In genomic region chr6:2839982-2840793, GRCh38 we compare ENCODE assay signal across 8 cellular contexts.
DNase-seq lines count a peak whose midpoint lies in the region; TF ChIP-seq lines count a peak whose summit lies in the region.

No MANE protein-coding gene starts in this region.

- no peaks in the 10 kb centered on the region for H3K9me3 ChIP-seq in KOPT-K1 (ENCODE audit: insufficient read depth, low read length, poor library complexity, severe bottlenecking)
- no peaks in the 10 kb centered on the region for H3K9me3 ChIP-seq in mucosa of stomach (ENCODE audit: control insufficient read depth, low read length)

- H3K4me3 ChIP-seq in mucosa of stomach (ENCODE audit: low read length): peak overlapping the region; percentile 12

- DNase-seq in COLO668 (lab: John Stamatoyannopoulos, UW; ENCODE audit: unreplicated experiment) (no peak), NCI-H524 (lab: John Stamatoyannopoulos, UW) (no peak), NCI-H82 (lab: John Stamatoyannopoulos, UW) (no peak)
- DNase-seq in stimulated activated CD4-positive, alpha-beta T cell treated with anti-CD3 and anti-CD28 coated beads, Interleukin-1b, Interleukin-23, amount 100 ng/mL, for 48 hours: no peak

- peaks cover 36% of the 10 kb centered on the region for H3K4me1 ChIP-seq in mucosa of stomach (ENCODE audit: control insufficient read depth, insufficient read depth, low read length)

- TF ChIP-seq CTCF in 22Rv1 (IDR thresholded peaks at IDR 0.05): no peak

- peak overlapping the region; percentile 90 for H3K9ac ChIP-seq in mucosa of stomach (ENCODE audit: low read length)

- peak overlapping the region; percentile 96 for H3K27ac ChIP-seq in 22Rv1
- H3K27ac ChIP-seq in KOPT-K1 (ENCODE audit: low read depth, low read length, poor library complexity, severe bottlenecking): peak overlapping the region; percentile 75
- peak overlapping the region; percentile 76 for H3K27ac ChIP-seq in cingulate gyrus (ENCODE audit: low read depth, low read length)

- no peaks in the 10 kb centered on the region for H3K27me3 ChIP-seq in mucosa of stomach (ENCODE audit: control insufficient read depth, insufficient read depth, low read length)

- peaks cover 50% of the 10 kb centered on the region for H3K36me3 ChIP-seq in KOPT-K1 (ENCODE audit: insufficient read depth, low read length)
- H3K36me3 ChIP-seq in mucosa of stomach (ENCODE audit: control insufficient read depth, insufficient read depth, low read length): peaks cover 8% of the 10 kb centered on the region
